32 cellular contexts compared by ENCODE assay signal in genomic region chr5:641331-641765, GRCh38.
"Had no signal": no experiment of that assay in that cellular context is flagged by ENCODE, and none has a peak within 500 bp of the region (broad histone marks: within the 10 kb centered on the region; RNA-seq: fewer than 3 reads in every experiment).

No MANE protein-coding gene starts in this region.

- H3K9me3 Mint-ChIP-seq: activated B cell treated with CpG ODN at 0.5 μM for 24 hours; activated CD8-positive, alpha-beta T cell treated with anti-CD3 and anti-CD28 coated beads for 36 hours; activated T-cell treated with anti-CD3 and anti-CD28 coated beads, Interleukin-2, amount 50 U/mL, for 72 hours; central memory CD8-positive, alpha-beta T cell; dendritic cell treated with granulocyte-macrophage colony-stimulating factor and Interleukin-4, amounts not matched to agents 40 ng/mL and 50 ng/mL, for 4 days; endodermal cell; T-helper 2 cell treated with Interferon-gamma antibody and Interleukin-4, amounts not matched to agents 5 μg/mL and 100 μg/mL, for 36 hours had no signal

- H3K27me3 Mint-ChIP-seq: activated B cell treated with CpG ODN at 0.5 μM for 24 hours; activated CD8-positive, alpha-beta T cell treated with anti-CD3 and anti-CD28 coated beads for 36 hours; activated naive CD8-positive, alpha-beta T cell; central memory CD8-positive, alpha-beta T cell; dendritic cell treated with granulocyte-macrophage colony-stimulating factor and Interleukin-4, amounts not matched to agents 40 ng/mL and 50 ng/mL, for 4 days; T-helper 17 cell had no signal

- H3K27ac Mint-ChIP-seq: activated B cell treated with CpG ODN at 0.5 μM for 24 hours; activated CD8-positive, alpha-beta T cell treated with anti-CD3 and anti-CD28 coated beads for 36 hours; activated naive CD8-positive, alpha-beta T cell; activated T-cell treated with anti-CD3 and anti-CD28 coated beads, Interleukin-2, amount 50 U/mL, for 72 hours; dendritic cell treated with granulocyte-macrophage colony-stimulating factor and Interleukin-4, amounts not matched to agents 40 ng/mL and 50 ng/mL, for 4 days; endodermal cell; T-helper 17 cell; T-helper 2 cell treated with Interferon-gamma antibody and Interleukin-4, amounts not matched to agents 5 μg/mL and 100 μg/mL, for 36 hours had no signal

- H3K4me3 ChIP-seq: coronary artery, dorsolateral prefrontal cortex, esophagus muscularis mucosa, gastroesophageal sphincter had no signal

- H3K4me3 Mint-ChIP-seq: activated B cell treated with CpG ODN at 0.5 μM for 24 hours; activated CD8-positive, alpha-beta T cell treated with anti-CD3 and anti-CD28 coated beads for 36 hours; activated naive CD8-positive, alpha-beta T cell; activated T-cell treated with anti-CD3 and anti-CD28 coated beads, Interleukin-2, amount 50 U/mL, for 72 hours; central memory CD8-positive, alpha-beta T cell; dendritic cell treated with granulocyte-macrophage colony-stimulating factor and Interleukin-4, amounts not matched to agents 40 ng/mL and 50 ng/mL, for 4 days; endodermal cell; T-helper 17 cell; T-helper 2 cell treated with Interferon-gamma antibody and Interleukin-4, amounts not matched to agents 5 μg/mL and 100 μg/mL, for 36 hours had no signal

- H3K27me3 ChIP-seq: brain microvascular endothelial cell, dorsolateral prefrontal cortex, esophagus muscularis mucosa, foreskin keratinocyte, gastroesophageal sphincter had no signal

- H3K9me3 ChIP-seq: esophagus muscularis mucosa, gastroesophageal sphincter had no signal

- H3K4me1 Mint-ChIP-seq: central memory CD8-positive, alpha-beta T cell; endodermal cell had no signal

- H3K4me1 ChIP-seq: esophagus muscularis mucosa, foreskin keratinocyte, gastroesophageal sphincter had no signal

- ATAC-seq: activated CD4-positive, CD25-positive, alpha-beta regulatory T cell treated with anti-CD3 and anti-CD28 coated beads, Interleukin-2, amount 50 U/mL, for 24 hours; activated CD8-positive, alpha-beta T cell treated with anti-CD3 and anti-CD28 coated beads for 36 hours; activated T-cell treated with anti-CD3 and anti-CD28 coated beads, Interleukin-2, amount 50 U/mL, for 72 hours; foreskin keratinocyte; gastroesophageal sphincter; T-helper 17 cell had no signal

- DNase-seq: activated B cell treated with CpG ODN at 0.5 μM for 24 hours; activated CD4-positive, alpha-beta T cell treated with anti-CD3 and anti-CD28 coated beads for 48 hours; activated CD4-positive, alpha-beta T cell treated with anti-CD3 and anti-CD28 coated beads, Interleukin-2, amount 50 U/mL, for 1 hour; activated CD4-positive, alpha-beta T cell treated with anti-CD3 and anti-CD28 coated beads, Interleukin-2, amount 50 U/mL, for 48 hours; activated CD8-positive, alpha-beta memory T cell treated with anti-CD3 and anti-CD28 coated beads for 24 hours; activated CD8-positive, alpha-beta T cell treated with anti-CD3 and anti-CD28 coated beads for 36 hours; activated effector memory CD4-positive, alpha-beta T cell treated with Interleukin-2 at 50 U/mL for 16 hours; activated gamma-delta T cell treated with Interleukin-2 at 50 U/mL for 16 hours; activated naive CD4-positive, alpha-beta T cell treated with anti-CD3 and anti-CD28 coated beads, Interleukin-2, amount 50 U/mL, for 16 hours; activated naive CD4-positive, alpha-beta T cell treated with Interleukin-2 at 50 U/mL for 16 hours; activated T-cell treated with anti-CD3 and anti-CD28 coated beads, Interleukin-2, amount 50 U/mL, for 1 hour; activated T-cell treated with anti-CD3 and anti-CD28 coated beads, Interleukin-2, amount 50 U/mL, for 72 hours; amniotic stem cell; anterior cingulate cortex; brain microvascular endothelial cell; dorsolateral prefrontal cortex; effector memory CD4-positive, alpha-beta T cell; endodermal cell; erythroblast; foreskin keratinocyte; T-helper 1 cell; T-helper 17 cell; T1000; WERI-Rb-1 had no signal

- H3K27ac ChIP-seq: brain microvascular endothelial cell, coronary artery, esophagus muscularis mucosa, foreskin keratinocyte, gastroesophageal sphincter, WERI-Rb-1 had no signal
